Comparison of ENCODE assay signal across 1 cellular context in the genomic region with DNA sequence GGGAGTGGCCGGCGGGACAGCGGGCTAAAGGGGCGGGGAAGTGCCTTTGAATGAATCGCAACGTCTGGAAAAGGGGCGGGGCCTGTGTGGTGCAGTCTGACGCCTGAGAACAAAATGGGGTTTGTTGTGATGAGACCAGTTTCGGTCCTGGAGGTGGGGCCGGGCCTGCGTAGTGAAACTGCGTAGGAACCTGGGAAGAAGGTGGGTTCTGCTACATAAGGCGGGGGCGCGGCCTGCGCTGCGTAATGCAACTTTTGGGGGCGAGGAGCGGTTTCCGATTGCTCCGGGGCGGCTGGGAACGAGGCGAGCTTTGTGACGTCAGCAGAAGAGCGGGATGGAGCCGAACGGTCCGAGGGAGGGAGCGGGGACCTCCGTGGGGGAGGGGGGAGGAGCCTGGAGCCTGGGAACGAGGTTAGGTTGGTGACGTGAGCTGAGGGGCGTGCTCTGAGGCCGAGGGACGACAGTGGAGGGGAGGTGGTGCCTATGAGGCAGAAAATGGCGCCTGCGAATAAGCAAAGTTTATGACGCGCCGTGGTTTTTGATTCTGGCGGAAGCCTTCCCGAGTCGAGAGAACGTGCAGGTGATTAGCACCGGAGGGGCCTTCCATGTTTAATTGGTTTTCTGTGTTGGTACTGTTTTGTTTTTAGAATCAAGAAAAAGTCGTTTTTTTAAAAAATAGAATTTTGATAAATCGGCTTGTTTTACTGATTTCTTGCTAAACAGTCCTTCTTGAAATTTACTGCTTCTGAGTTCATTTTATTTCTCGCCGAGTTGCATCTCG.
TF ChIP-seq lines count a peak whose summit lies in the region.

No MANE protein-coding gene starts in this region.

TF ChIP-seq in HepG2, 621 proteins besides CTCF, POLR2A, EP300 and RAD21 (continued from another document and continues in another):
- TF ChIP-seq, protein P1, sequence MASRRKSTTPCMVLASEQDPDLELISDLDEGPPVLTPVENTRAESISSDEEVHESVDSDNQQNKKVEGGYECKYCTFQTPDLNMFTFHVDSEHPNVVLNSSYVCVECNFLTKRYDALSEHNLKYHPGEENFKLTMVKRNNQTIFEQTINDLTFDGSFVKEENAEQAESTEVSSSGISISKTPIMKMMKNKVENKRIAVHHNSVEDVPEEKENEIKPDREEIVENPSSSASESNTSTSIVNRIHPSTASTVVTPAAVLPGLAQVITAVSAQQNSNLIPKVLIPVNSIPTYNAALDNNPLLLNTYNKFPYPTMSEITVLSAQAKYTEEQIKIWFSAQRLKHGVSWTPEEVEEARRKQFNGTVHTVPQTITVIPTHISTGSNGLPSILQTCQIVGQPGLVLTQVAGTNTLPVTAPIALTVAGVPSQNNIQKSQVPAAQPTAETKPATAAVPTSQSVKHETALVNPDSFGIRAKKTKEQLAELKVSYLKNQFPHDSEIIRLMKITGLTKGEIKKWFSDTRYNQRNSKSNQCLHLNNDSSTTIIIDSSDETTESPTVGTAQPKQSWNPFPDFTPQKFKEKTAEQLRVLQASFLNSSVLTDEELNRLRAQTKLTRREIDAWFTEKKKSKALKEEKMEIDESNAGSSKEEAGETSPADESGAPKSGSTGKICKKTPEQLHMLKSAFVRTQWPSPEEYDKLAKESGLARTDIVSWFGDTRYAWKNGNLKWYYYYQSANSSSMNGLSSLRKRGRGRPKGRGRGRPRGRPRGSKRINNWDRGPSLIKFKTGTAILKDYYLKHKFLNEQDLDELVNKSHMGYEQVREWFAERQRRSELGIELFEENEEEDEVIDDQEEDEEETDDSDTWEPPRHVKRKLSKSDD (CRISPR knock-in tag; IDR thresholded peaks at IDR 0.05; ENCODE audit: low read depth) = peak; percentile 95
- TF ChIP-seq KLF16 (CRISPR knock-in tag; IDR thresholded peaks at IDR 0.05) (no peak), ZNF292 (CRISPR knock-in tag; IDR thresholded peaks at IDR 0.05; ENCODE audit: borderline replicate concordance, low read depth) (no peak), CREB1 (IDR thresholded peaks at IDR 0.05) (peak; percentile 96), CREB1 (CRISPR knock-in tag; IDR thresholded peaks at IDR 0.05) (peak; percentile 88), ZFP62 (CRISPR knock-in tag; IDR thresholded peaks at IDR 0.05) (no peak), MEIS1 (CRISPR knock-in tag; IDR thresholded peaks at IDR 0.05; ENCODE audit: borderline replicate concordance) (no peak), JUND (CRISPR knock-in tag; IDR thresholded peaks at IDR 0.05) (no peak), ZNF121 (CRISPR knock-in tag; IDR thresholded peaks at IDR 0.05) (no peak), MEF2D (CRISPR knock-in tag; IDR thresholded peaks at IDR 0.05) (no peak), REL (CRISPR knock-in tag; conservative IDR thresholded peaks at IDR 0.05) (no peak), ZNF607 (CRISPR knock-in tag; IDR thresholded peaks at IDR 0.05; ENCODE audit: borderline replicate concordance) (no peak), ZMAT3 (CRISPR knock-in tag; conservative IDR thresholded peaks at IDR 0.05) (no peak), KLF11 (CRISPR knock-in tag; IDR thresholded peaks at IDR 0.05) (no peak), PHF5A (CRISPR knock-in tag; IDR thresholded peaks at IDR 0.05; ENCODE audit: low read depth, unreplicated experiment) (no peak), SCMH1 (CRISPR knock-in tag; IDR thresholded peaks at IDR 0.05; ENCODE audit: borderline replicate concordance) (no peak), HOXA9 (CRISPR knock-in tag; IDR thresholded peaks at IDR 0.05; ENCODE audit: borderline replicate concordance) (no peak), ZNF672 (CRISPR knock-in tag; IDR thresholded peaks at IDR 0.05) (no peak), SP2 (CRISPR knock-in tag; IDR thresholded peaks at IDR 0.05) (no peak), ZNF616 (CRISPR knock-in tag; IDR thresholded peaks at IDR 0.05; ENCODE audit: low read depth) (no peak), ZBTB21 (CRISPR knock-in tag; IDR thresholded peaks at IDR 0.05) (peak; percentile 97), KLF6 (CRISPR knock-in tag; IDR thresholded peaks at IDR 0.05) (no peak), WIZ (CRISPR knock-in tag; IDR thresholded peaks at IDR 0.05) (no peak), PRMT3 (CRISPR knock-in tag; IDR thresholded peaks at IDR 0.05; ENCODE audit: borderline replicate concordance, low read depth) (no peak), IKZF1 (IDR thresholded peaks at IDR 0.05) (no peak), TRAFD1 (CRISPR knock-in tag; IDR thresholded peaks at IDR 0.05; ENCODE audit: borderline replicate concordance) (no peak), SP1 (IDR thresholded peaks at IDR 0.05) (no peak), SP1 (CRISPR knock-in tag; IDR thresholded peaks at IDR 0.05) (no peak), TARDBP (CRISPR knock-in tag; IDR thresholded peaks at IDR 0.05) (peak; percentile 18; the same call in 1 of the 2 replicates), DNMT3B (CRISPR knock-in tag; conservative IDR thresholded peaks at IDR 0.05) (no peak), KDM6A (CRISPR knock-in tag; IDR thresholded peaks at IDR 0.05; ENCODE audit: low read depth) (no peak), PATZ1 (CRISPR knock-in tag; IDR thresholded peaks at IDR 0.05) (0 out of 2 replicates have a peak, but pooled peaks have one; percentile 23), ZEB1 (IDR thresholded peaks at IDR 0.05; ENCODE audit: insufficient replicate concordance, low read depth) (no peak), IKZF4 (CRISPR knock-in tag; IDR thresholded peaks at IDR 0.05; ENCODE audit: borderline replicate concordance, low read depth, not compliant biosample characterization) (no peak), RFX5 (IDR thresholded peaks at IDR 0.05; ENCODE audit: low read depth, low read length) (no peak), ZNF501 (CRISPR knock-in tag; IDR thresholded peaks at IDR 0.05) (no peak), ZNF557 (CRISPR knock-in tag; IDR thresholded peaks at IDR 0.05) (no peak), GLI4 (CRISPR knock-in tag; IDR thresholded peaks at IDR 0.05; ENCODE audit: borderline replicate concordance) (no peak), NFYB (CRISPR knock-in tag; IDR thresholded peaks at IDR 0.05) (no peak), ARHGAP35 (CRISPR knock-in tag; IDR thresholded peaks at IDR 0.05; ENCODE audit: borderline replicate concordance) (no peak), SP5 (CRISPR knock-in tag; IDR thresholded peaks at IDR 0.05; ENCODE audit: borderline replicate concordance, low read depth) (no peak), MAX (IDR thresholded peaks at IDR 0.05) (no peak), ZSCAN25 (CRISPR knock-in tag; IDR thresholded peaks at IDR 0.05) (no peak), CHCHD3 (CRISPR knock-in tag; IDR thresholded peaks at IDR 0.05) (no peak), MEIS2 (CRISPR knock-in tag; IDR thresholded peaks at IDR 0.05) (0 out of 2 replicates have a peak, but pooled peaks have one; percentile 8), KLF15 (CRISPR knock-in tag; IDR thresholded peaks at IDR 0.05; ENCODE audit: borderline replicate concordance) (no peak), GMEB2 (CRISPR knock-in tag; IDR thresholded peaks at IDR 0.05; ENCODE audit: low read depth) (no peak), HOXA3 (CRISPR knock-in tag; IDR thresholded peaks at IDR 0.05) (peak; percentile 94), SMARCC2 (IDR thresholded peaks at IDR 0.05) (no peak)
- TF ChIP-seq, protein P2, sequence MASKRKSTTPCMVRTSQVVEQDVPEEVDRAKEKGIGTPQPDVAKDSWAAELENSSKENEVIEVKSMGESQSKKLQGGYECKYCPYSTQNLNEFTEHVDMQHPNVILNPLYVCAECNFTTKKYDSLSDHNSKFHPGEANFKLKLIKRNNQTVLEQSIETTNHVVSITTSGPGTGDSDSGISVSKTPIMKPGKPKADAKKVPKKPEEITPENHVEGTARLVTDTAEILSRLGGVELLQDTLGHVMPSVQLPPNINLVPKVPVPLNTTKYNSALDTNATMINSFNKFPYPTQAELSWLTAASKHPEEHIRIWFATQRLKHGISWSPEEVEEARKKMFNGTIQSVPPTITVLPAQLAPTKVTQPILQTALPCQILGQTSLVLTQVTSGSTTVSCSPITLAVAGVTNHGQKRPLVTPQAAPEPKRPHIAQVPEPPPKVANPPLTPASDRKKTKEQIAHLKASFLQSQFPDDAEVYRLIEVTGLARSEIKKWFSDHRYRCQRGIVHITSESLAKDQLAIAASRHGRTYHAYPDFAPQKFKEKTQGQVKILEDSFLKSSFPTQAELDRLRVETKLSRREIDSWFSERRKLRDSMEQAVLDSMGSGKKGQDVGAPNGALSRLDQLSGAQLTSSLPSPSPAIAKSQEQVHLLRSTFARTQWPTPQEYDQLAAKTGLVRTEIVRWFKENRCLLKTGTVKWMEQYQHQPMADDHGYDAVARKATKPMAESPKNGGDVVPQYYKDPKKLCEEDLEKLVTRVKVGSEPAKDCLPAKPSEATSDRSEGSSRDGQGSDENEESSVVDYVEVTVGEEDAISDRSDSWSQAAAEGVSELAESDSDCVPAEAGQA (IDR thresholded peaks at IDR 0.05; ENCODE audit: low read depth) = peak; percentile 88
- TF ChIP-seq, protein P2 (CRISPR knock-in tag; IDR thresholded peaks at IDR 0.05; ENCODE audit: borderline replicate concordance) = no peak
- TF ChIP-seq, protein P3, sequence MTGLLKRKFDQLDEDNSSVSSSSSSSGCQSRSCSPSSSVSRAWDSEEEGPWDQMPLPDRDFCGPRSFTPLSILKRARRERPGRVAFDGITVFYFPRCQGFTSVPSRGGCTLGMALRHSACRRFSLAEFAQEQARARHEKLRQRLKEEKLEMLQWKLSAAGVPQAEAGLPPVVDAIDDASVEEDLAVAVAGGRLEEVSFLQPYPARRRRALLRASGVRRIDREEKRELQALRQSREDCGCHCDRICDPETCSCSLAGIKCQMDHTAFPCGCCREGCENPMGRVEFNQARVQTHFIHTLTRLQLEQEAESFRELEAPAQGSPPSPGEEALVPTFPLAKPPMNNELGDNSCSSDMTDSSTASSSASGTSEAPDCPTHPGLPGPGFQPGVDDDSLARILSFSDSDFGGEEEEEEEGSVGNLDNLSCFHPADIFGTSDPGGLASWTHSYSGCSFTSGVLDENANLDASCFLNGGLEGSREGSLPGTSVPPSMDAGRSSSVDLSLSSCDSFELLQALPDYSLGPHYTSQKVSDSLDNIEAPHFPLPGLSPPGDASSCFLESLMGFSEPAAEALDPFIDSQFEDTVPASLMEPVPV (CRISPR knock-in tag; IDR thresholded peaks at IDR 0.05) = no peak
- TF ChIP-seq, protein P4, sequence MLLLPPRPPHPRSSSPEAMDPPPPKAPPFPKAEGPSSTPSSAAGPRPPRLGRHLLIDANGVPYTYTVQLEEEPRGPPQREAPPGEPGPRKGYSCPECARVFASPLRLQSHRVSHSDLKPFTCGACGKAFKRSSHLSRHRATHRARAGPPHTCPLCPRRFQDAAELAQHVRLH (CRISPR knock-in tag; IDR thresholded peaks at IDR 0.05; ENCODE audit: borderline replicate concordance, low read depth) = no peak
